ENCODE assay signal across 10 cellular contexts in the genomic region with DNA sequence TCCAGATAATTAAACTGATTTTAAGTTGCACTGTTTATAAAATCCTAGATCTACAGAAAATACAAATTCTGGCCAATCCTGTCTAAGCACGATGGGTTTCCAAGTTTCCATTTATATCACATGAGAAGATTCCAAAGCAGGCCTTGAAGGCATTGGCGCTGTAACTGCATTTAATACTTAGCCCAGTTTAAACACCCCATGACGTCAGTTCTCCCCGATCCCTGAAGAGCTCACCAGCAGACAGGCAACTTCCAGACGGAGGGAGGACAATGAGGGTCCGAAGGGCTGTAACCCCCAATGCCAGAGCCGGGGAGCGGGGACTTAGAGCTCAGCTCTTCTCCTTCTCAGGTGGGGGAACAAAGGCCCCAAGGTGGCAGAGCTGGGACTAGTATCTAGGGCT.
DNase-seq lines count a peak whose midpoint lies in the region; ATAC-seq and TF ChIP-seq lines count a peak whose summit lies in the region.
"Had no signal": no experiment of that assay in that cellular context is flagged by ENCODE, and none has a peak within 500 bp of the region (broad histone marks: within the 10 kb centered on the region; RNA-seq: fewer than 3 reads in every experiment).

No MANE protein-coding gene starts in this region.

- POLR2A ChIA-PET in CD4-positive, alpha-beta T cell (lab: Charles Lee) = no interaction called here

- CTCF ChIA-PET in CD4-positive, alpha-beta T cell (lab: Charles Lee) = no interaction called here

- H3K9ac ChIP-seq in rectal smooth muscle tissue (ENCODE audit: low read length) = peak overlapping the region; percentile 38

- no peak for TF ChIP-seq CTCF in CD4-positive, alpha-beta T cell (IDR thresholded peaks at IDR 0.05)

- peak overlapping the region in 2 of 4 donors; percentile 67 for H3K4me3 Mint-ChIP-seq in CD4-positive, CD25-positive, alpha-beta regulatory T cell
- no peak overlapping the region for H3K4me3 Mint-ChIP-seq in CD4-positive, alpha-beta T cell

- peaks cover 0 to 2% (median 0%) of the 10 kb centered on the region in 7 donors for H3K9me3 Mint-ChIP-seq in CD4-positive, CD25-positive, alpha-beta regulatory T cell
- no peaks in the 10 kb centered on the region for H3K9me3 Mint-ChIP-seq in CD4-positive, alpha-beta T cell

- intact Hi-C loops in CD4-positive, alpha-beta T cell (cut with DNase I, micrococcal nuclease) = no loop called here

- H3K36me3 ChIP-seq in CD4-positive, CD25-positive, alpha-beta regulatory T cell (ENCODE audit: control insufficient read depth, insufficient read depth, low read length) = no peaks in the 10 kb centered on the region
- no peaks in the 10 kb centered on the region for H3K36me3 ChIP-seq in SJCRH30
- H3K36me3 ChIP-seq in rectal smooth muscle tissue (ENCODE audit: control insufficient read depth, insufficient read depth, low read length) = no peaks in the 10 kb centered on the region
- peaks cover 5% of the 10 kb centered on the region; the same call in 1 of the 2 replicates for H3K36me3 ChIP-seq in MG63

- no peaks in the 10 kb centered on the region for H3K27me3 ChIP-seq in CD4-positive, CD25-positive, alpha-beta regulatory T cell (ENCODE audit: control insufficient read depth, insufficient read depth, low read length)
- no peaks in the 10 kb centered on the region for H3K27me3 ChIP-seq in SJCRH30
- no peaks in the 10 kb centered on the region for H3K27me3 ChIP-seq in rectal smooth muscle tissue (ENCODE audit: control insufficient read depth, insufficient read depth, low read length)
- no peaks in the 10 kb centered on the region for H3K27me3 ChIP-seq in CD4-positive, alpha-beta T cell (ENCODE audit: control insufficient read depth, insufficient read depth, low read length)
- no peaks in the 10 kb centered on the region for H3K27me3 ChIP-seq in MG63

- H3K4me1 ChIP-seq in CD4-positive, CD25-positive, alpha-beta regulatory T cell (ENCODE audit: control insufficient read depth, insufficient read depth, low read length, poor library complexity, severe bottlenecking) = peaks cover 36% of the 10 kb centered on the region
- H3K4me1 ChIP-seq in SJCRH30 = peaks cover 23% of the 10 kb centered on the region
- peaks cover 45% of the 10 kb centered on the region for H3K4me1 ChIP-seq in rectal smooth muscle tissue (ENCODE audit: control insufficient read depth, insufficient read depth, low read length)

- ATAC-seq in CD4-positive, CD25-positive, alpha-beta regulatory T cell (ENCODE audit: low read depth in 2 of 2) = no peak
- ATAC-seq in CD4-positive, alpha-beta T cell (ENCODE audit: poor library complexity) = no peak
- ATAC-seq: activated CD4-positive, CD25-positive, alpha-beta regulatory T cell treated with anti-CD3 and anti-CD28 coated beads, Interleukin-2, amount 50 U/mL, for 24 hours had no signal

- H3K4me1 Mint-ChIP-seq in CD4-positive, CD25-positive, alpha-beta regulatory T cell = peaks cover 4 to 86% (median 47%) of the 10 kb centered on the region in 4 donors
- peaks cover 43% of the 10 kb centered on the region for H3K4me1 Mint-ChIP-seq in CD4-positive, alpha-beta T cell (ENCODE audit: low read depth)

- no peak overlapping the region for H3K4me3 ChIP-seq in CD4-positive, CD25-positive, alpha-beta regulatory T cell (ENCODE audit: low read depth, low read length)
- H3K4me3 ChIP-seq in SJCRH30 (no peak overlapping the region), rectal smooth muscle tissue (ENCODE audit: low read length) (no peak overlapping the region), MG63 (no peak overlapping the region)

- peak overlapping the region; percentile 8 for H3K27ac ChIP-seq in CD4-positive, CD25-positive, alpha-beta regulatory T cell (ENCODE audit: insufficient read depth, low read length, poor library complexity, severe bottlenecking)
- H3K27ac ChIP-seq in SJCRH30 (peak overlapping the region; percentile 70; the same call in 1 of the 2 replicates), rectal smooth muscle tissue (ENCODE audit: low read depth, low read length) (peak overlapping the region; percentile 96)
- H3K27ac ChIP-seq in CD4-positive, alpha-beta T cell (ENCODE audit: low read depth, low read length) = no peak overlapping the region

- H3K27me3 Mint-ChIP-seq in CD4-positive, CD25-positive, alpha-beta regulatory T cell = no peaks in the 10 kb centered on the region
- H3K27me3 Mint-ChIP-seq in CD4-positive, alpha-beta T cell = peaks cover 4% of the 10 kb centered on the region

- no peak for DNase-seq in CD4-positive, CD25-positive, alpha-beta regulatory T cell
- DNase-seq in SJCRH30 = no peak
- peak; percentile 91 for DNase-seq in foreskin melanocyte
- no peak for DNase-seq in CD4-positive, alpha-beta T cell
- no peak for DNase-seq in MG63
- no peak for DNase-seq in UCSD-AML1 (lab: John Stamatoyannopoulos, UW; ENCODE audit: unreplicated experiment)
- no peak for DNase-seq in GF-D8 (lab: John Stamatoyannopoulos, UW)
- DNase-seq: activated effector memory CD4-positive, alpha-beta T cell treated with anti-CD3 and anti-CD28 coated beads, Interleukin-2, amount 50 U/mL, for 16 hours had no signal

- H3K9me3 ChIP-seq in CD4-positive, CD25-positive, alpha-beta regulatory T cell (ENCODE audit: control insufficient read depth in 2 of 2, low read length in 2 of 2) = no peaks in the 10 kb centered on the region
- H3K9me3 ChIP-seq in SJCRH30 (replicated peaks) = no peaks in the 10 kb centered on the region
- H3K9me3 ChIP-seq in CD4-positive, alpha-beta T cell (ENCODE audit: control insufficient read depth, low read length) = no peaks in the 10 kb centered on the region
- no peaks in the 10 kb centered on the region for H3K9me3 ChIP-seq in MG63

- H3K36me3 Mint-ChIP-seq in CD4-positive, CD25-positive, alpha-beta regulatory T cell = peaks cover 4% of the 10 kb centered on the region
- no peaks in the 10 kb centered on the region for H3K36me3 Mint-ChIP-seq in CD4-positive, alpha-beta T cell (ENCODE audit: low read depth)

- peak overlapping the region; percentile 85 to 91 (median 86) for H3K27ac Mint-ChIP-seq in CD4-positive, CD25-positive, alpha-beta regulatory T cell
- no peak overlapping the region for H3K27ac Mint-ChIP-seq in CD4-positive, alpha-beta T cell
